In the genomic region with DNA sequence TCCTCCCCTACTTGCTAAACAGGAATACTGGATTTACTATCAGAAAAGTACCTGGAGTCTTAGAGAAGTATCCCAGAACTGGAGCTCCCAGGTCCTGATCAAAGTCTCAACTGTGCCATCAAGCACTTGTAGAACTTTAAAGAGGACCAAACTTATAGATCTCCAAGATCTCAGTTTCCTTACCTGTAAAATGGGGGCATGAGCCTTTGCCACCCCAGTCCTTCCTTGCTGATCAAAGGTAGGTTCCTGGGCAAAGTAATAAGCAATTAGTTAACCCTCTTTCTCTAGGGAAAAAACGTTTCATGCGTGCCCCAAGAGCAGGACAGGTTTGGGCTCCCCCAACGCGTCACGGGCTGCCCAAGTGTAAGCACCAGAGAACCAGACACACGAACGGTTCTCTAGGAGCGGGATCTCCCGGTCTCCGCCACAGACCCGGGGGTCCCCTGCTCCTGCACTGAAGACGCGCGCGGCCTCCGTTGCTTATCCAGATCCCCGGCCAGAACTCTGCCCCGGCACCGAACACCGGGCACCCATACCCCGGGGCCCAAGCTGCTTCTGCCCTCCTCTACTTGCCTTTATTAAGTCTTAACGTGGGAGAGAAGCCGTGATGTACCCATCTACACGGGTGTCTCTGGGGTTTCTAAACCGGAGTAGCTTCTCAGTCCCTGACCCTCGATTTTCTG, we compare ENCODE assay signal across 8 cellular contexts.
DNase-seq lines count a peak whose midpoint lies in the region; ATAC-seq lines count a peak whose summit lies in the region.

No MANE protein-coding gene starts in this region.

- peak overlapping the region; percentile 56 to 67 for H3K9ac ChIP-seq in mucosa of rectum (ENCODE audit: low read depth in 1 of 2, low read length in 2 of 2)

- peaks cover 0 to 15% of the 10 kb centered on the region in 2 donors for H3K4me1 ChIP-seq in mucosa of rectum (ENCODE audit: control insufficient read depth in 2 of 2, insufficient read depth in 2 of 2, low read length in 2 of 2)

- peak overlapping the region; percentile 91 to 98 for H3K4me3 ChIP-seq in mucosa of rectum (ENCODE audit: low read length in 2 of 2)

- no peak for ATAC-seq in HG03571 (IDR thresholded peaks at IDR 0.05; ENCODE audit: unreplicated experiment)

- H3K27me3 ChIP-seq in mucosa of rectum (ENCODE audit: control insufficient read depth in 2 of 2, insufficient read depth in 2 of 2, low read length in 2 of 2) = no peaks in the 10 kb centered on the region

- no peaks in the 10 kb centered on the region for H3K9me3 ChIP-seq in mucosa of rectum (ENCODE audit: control insufficient read depth in 2 of 2, low read length in 2 of 2)

- DNase-seq in NCI-H2081 (lab: John Stamatoyannopoulos, UW) (peak; percentile 4 to 35), NCI-H2081 treated with DMSO at 0.1 percent for 48 hours (lab: John Stamatoyannopoulos, UW) (no peak), NCI-H510A treated with DMSO at 0.1 percent for 48 hours (lab: John Stamatoyannopoulos, UW) (peak; percentile 39), epithelial cell of prostate (ENCODE audit: low read depth, low spot score) (no peak), NCI-H226 (no peak), kidney glomerular epithelial cell (lab: John Stamatoyannopoulos, UW) (no peak)

- no peaks in the 10 kb centered on the region for H3K36me3 ChIP-seq in mucosa of rectum (ENCODE audit: control insufficient read depth in 2 of 2, insufficient read depth in 2 of 2, low read length in 2 of 2)

- H3K27ac ChIP-seq in epithelial cell of prostate (peak overlapping the region; percentile 34), mucosa of rectum (ENCODE audit: low read depth in 2 of 2, low read length in 2 of 2) (peak overlapping the region; percentile 48 to 56)

Comparison
In these comparisons a context has a peak if more than half of its experiments do, and no peak if none do; other contexts are left out.
1. DNase-seq: peak in NCI-H2081 (2 of 2) and NCI-H510A treated with DMSO at 0.1 percent for 48 hours (single experiment); none in NCI-H2081 treated with DMSO at 0.1 percent for 48 hours (single experiment), epithelial cell of prostate (single experiment), NCI-H226 (single experiment) and kidney glomerular epithelial cell (single experiment).